ENCODE assay signal across 8 cellular contexts in the genomic region with DNA sequence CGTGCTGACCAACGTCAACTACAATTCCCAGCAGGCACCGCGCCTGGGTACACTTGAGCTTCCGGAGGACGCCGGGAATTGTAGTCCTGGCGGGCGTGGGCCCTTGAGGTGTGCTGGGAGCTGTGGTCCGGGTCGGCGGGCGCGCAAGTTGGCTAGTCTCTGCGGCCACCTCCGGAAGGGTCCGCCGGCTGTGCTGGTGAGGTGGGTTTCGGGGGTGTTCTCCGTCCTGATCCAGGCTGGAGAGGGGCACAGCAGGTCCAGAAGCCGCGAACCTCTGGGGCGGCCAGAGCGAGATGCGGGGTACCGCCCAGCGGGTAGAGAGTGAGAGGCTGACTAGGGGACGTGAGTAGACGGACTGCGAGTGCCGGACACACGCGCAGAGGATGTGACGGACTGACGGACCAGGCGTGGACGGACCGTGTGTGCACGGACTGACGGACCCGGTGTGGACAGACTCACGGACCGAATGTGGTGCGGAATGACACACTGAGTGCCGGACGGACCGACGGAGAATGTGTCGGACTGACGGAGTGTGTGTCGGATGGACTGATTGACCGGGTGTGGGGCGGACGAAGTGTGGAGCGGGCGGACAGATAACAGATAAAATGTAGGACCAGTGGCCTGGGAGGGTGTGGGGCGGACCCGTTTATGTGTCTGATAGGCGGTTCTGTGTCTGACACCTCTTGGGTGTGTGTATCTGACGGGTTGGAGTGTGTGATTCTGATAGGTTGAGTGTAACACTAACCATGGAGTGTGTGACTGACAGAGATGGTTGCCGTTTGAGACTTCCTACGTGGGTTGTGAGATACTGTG. TPM values are rescaled to one million over a fixed set of nuclear protein-coding genes. Genes with fewer than 3 reads are reported as not detected.
DNase-seq lines count a peak whose midpoint lies in the region; ATAC-seq and TF ChIP-seq lines count a peak whose summit lies in the region.

Gene ZSCAN22 (plus strand): TSS at position 81 of the 813 bp plus-strand sequence. CDS start 7,809 bp downstream, outside the sequence.

- H3K4me3 ChIP-seq in SK-N-MC = peak within 1 kb of the TSS; percentile 99
- peak within 1 kb of the TSS; percentile 92 for H3K4me3 ChIP-seq in ovary
- H3K4me3 ChIP-seq in thymus (ENCODE audit: low read length) = peak within 1 kb of the TSS; percentile 78

- TF ChIP-seq EP300 in ovary (IDR thresholded peaks at IDR 0.05) = no peak

- intact Hi-C loops in Right ventricle myocardium inferior (cut with DNase I) = loop anchor here (1.0 to 2.0 kb wide), 2 partner anchors 35 to 54 kb away; partner anchors contain the start of genes ZNF497 and ZNF837
- intact Hi-C loops in ovary (cut with DNase I) = no loop called here

- H3K27ac ChIP-seq in SK-N-MC = no peak within 1 kb of the TSS
- peak within 1 kb of the TSS; percentile 80 to 88 for H3K27ac ChIP-seq in ovary
- peak within 1 kb of the TSS; percentile 84 for H3K27ac ChIP-seq in thymus (ENCODE audit: low read depth)

- no peaks in the 10 kb centered on the region for H3K9me3 Mint-ChIP-seq in activated naive CD4-positive, alpha-beta T cell treated with anti-CD3 and anti-CD28 coated beads, Interleukin-2, amount 50 U/mL, for 72 hours

- TF ChIP-seq CTCF in GM10266 (IDR thresholded peaks at IDR 0.05; ENCODE audit: control insufficient read depth, insufficient read depth, low read depth, missing control alignments) = no peak
- TF ChIP-seq CTCF in ovary (IDR thresholded peaks at IDR 0.05) = no peak

- H3K27me3 ChIP-seq in ovary (no peaks in the 10 kb centered on the region), thymus (ENCODE audit: control insufficient read depth, insufficient read depth) (no peaks in the 10 kb centered on the region)

- WGBS in ovary, 3 donors = 0 to 1% (median 1%) methylated on average over 54 to 62 of the region's 62 CpGs
- WGBS in thymus = 1% methylated on average over 62 of the region's 62 CpGs

- TF ChIP-seq POLR2A in ovary (IDR thresholded peaks at IDR 0.05) = peak; percentile 56

- peak within 1 kb of the TSS; percentile 85 for H3K9ac ChIP-seq in SK-N-MC (ENCODE audit: insufficient read length)

- ATAC-seq in HG02588 (IDR thresholded peaks at IDR 0.05; ENCODE audit: unreplicated experiment) = peak; percentile 86
- peak; percentile 90 to 92 for ATAC-seq in activated naive CD4-positive, alpha-beta T cell treated with anti-CD3 and anti-CD28 coated beads, Interleukin-2, amount 50 U/mL, for 72 hours
- ATAC-seq in Right ventricle myocardium inferior = peak; percentile 97

- H3K4me1 ChIP-seq in ovary (ENCODE audit: insufficient read depth) (peaks cover 15% of the 10 kb centered on the region), thymus (ENCODE audit: control insufficient read depth, insufficient read depth, low read length) (peaks cover 10% of the 10 kb centered on the region)

- H3K36me3 ChIP-seq in SK-N-MC (ENCODE audit: insufficient read depth, low read length) (no peaks in the 10 kb centered on the region), ovary (no peaks in the 10 kb centered on the region), thymus (ENCODE audit: control insufficient read depth, insufficient read depth) (no peaks in the 10 kb centered on the region)

- peaks cover 4 to 8% of the 10 kb centered on the region in 2 donors for H3K36me3 Mint-ChIP-seq in activated naive CD4-positive, alpha-beta T cell treated with anti-CD3 and anti-CD28 coated beads, Interleukin-2, amount 50 U/mL, for 72 hours

- DNase-seq in GM10266 (ENCODE audit: extremely low spot score) (peak; percentile 90), NCI-H1048 (lab: John Stamatoyannopoulos, UW) (peak; percentile 82), SK-N-MC (ENCODE audit: low read depth, low spot score) (no peak), Right ventricle myocardium inferior (ENCODE audit: missing footprints) (peak; percentile 99), ovary (peak; percentile 94 to 97 (median 96))
- DNase-seq in activated naive CD4-positive, alpha-beta T cell treated with anti-CD3 and anti-CD28 coated beads, Interleukin-2, amount 50 U/mL, for 72 hours (ENCODE audit: low spot score in 2 of 2) = peak; percentile 87 to 91

- no peaks in the 10 kb centered on the region for H3K9me3 ChIP-seq in SK-N-MC (ENCODE audit: low read depth, low read length)
- H3K9me3 ChIP-seq in ovary = no peaks in the 10 kb centered on the region
- H3K9me3 ChIP-seq in thymus (ENCODE audit: control insufficient read depth) = no peaks in the 10 kb centered on the region

- H3K27ac Mint-ChIP-seq in activated naive CD4-positive, alpha-beta T cell treated with anti-CD3 and anti-CD28 coated beads, Interleukin-2, amount 50 U/mL, for 72 hours = no peak within 1 kb of the TSS

RNA-seq across cellular contexts. Expression of gene ZSCAN22, which starts in this region (rescaled TPM):
- total RNA-seq in activated naive CD4-positive, alpha-beta T cell treated with anti-CD3 and anti-CD28 coated beads, Interleukin-2, amount 50 U/mL, for 72 hours = 1 to 10 TPM; 3.1 to 4.3 TPM
- 1.8 TPM for total RNA-seq in Right ventricle myocardium inferior
- 1 to 10 TPM; 2.2 to 6.1 (median 4.5) TPM for total RNA-seq in ovary
- 1 to 10 TPM; 1.1 to 2.3 TPM for polyA plus RNA-seq in ovary
- polyA plus RNA-seq in thymus = 1.2 TPM
